In the genomic region with DNA sequence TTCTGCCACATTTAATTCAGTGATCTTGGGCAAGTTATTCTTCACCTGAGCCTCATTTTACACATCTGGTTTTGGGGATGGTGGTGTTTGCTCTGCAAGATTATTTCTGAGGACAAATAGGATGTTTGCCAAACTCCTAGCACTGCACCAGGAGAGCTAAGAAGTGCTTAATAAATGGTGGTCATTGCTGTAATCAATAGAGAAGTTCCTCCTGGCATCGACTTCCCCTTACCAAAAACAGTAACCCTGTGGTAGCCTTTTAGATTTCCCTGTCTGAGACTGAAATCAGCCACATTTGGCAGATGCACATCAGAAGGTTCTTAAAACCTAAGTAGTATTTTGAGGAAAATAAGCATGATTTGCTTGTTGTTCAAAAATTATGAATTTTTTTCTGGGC, we compare ENCODE assay signal across 8 cellular contexts. TPM values are rescaled to one million over a fixed set of nuclear protein-coding genes. Genes with fewer than 3 reads are reported as not detected.
DNase-seq lines count a peak whose midpoint lies in the region; ATAC-seq and TF ChIP-seq lines count a peak whose summit lies in the region.

No MANE protein-coding gene starts in this region.

- peak overlapping the region; percentile 84 for H3K4me2 ChIP-seq in MM.1S (ENCODE audit: low read depth, low read length)
- peak overlapping the region; percentile 87 for H3K4me2 ChIP-seq in mammary epithelial cell (ENCODE audit: insufficient read depth, low read depth, low read length)

- peak overlapping the region; percentile 76 for H3K27ac Mint-ChIP-seq in CD4-positive, alpha-beta T cell
- peak overlapping the region; percentile 15 to 81 (median 27) for H3K27ac Mint-ChIP-seq in nephron

- H3K9ac ChIP-seq in MM.1S (ENCODE audit: low read length) (peak overlapping the region; percentile 50; the same call in 1 of the 2 replicates), mammary epithelial cell (ENCODE audit: insufficient read depth, low read length) (peak overlapping the region; percentile 76)

- H3K4me3 ChIP-seq in MM.1S (ENCODE audit: low read length) (peak overlapping the region; percentile 98), mammary epithelial cell (replicated peaks in 1 of 3; ENCODE audit: insufficient read depth in 1 of 3, low read depth in 2 of 3, low read length in 3 of 3) (peak overlapping the region; percentile 73 to 95 (median 76)), prostate gland (peak overlapping the region in 1 of 2 donors; percentile 95)

- intact Hi-C loops in CD4-positive, alpha-beta T cell (cut with DNase I, micrococcal nuclease) = loop anchor here (5.0 to 10.0 kb wide), 8 partner anchors 107 to 1443 kb away; a partner anchor contains a TSS
- intact Hi-C loops in mammary epithelial cell (cut with micrococcal nuclease) = loop anchor here (5.0 kb wide), 1 partner anchor 94 kb away; no protein-coding TSS in a partner anchor
- intact Hi-C loops in prostate gland (cut with DNase I) = loop anchor here (5.0 kb wide), 3 partner anchors 94 to 509 kb away; a partner anchor contains a TSS

- H3K27ac ChIP-seq in CD4-positive, alpha-beta T cell (ENCODE audit: low read depth, low read length) = no peak overlapping the region
- no peak overlapping the region for H3K27ac ChIP-seq in MM.1S (ENCODE audit: low read length)
- peak overlapping the region; percentile 49 for H3K27ac ChIP-seq in mammary epithelial cell (ENCODE audit: insufficient read depth, low read depth, low read length)
- H3K27ac ChIP-seq in prostate gland = no peak overlapping the region

- H3K9me3 Mint-ChIP-seq in CD4-positive, alpha-beta T cell = no peaks in the 10 kb centered on the region
- no peaks in the 10 kb centered on the region for H3K9me3 Mint-ChIP-seq in nephron

- dilution Hi-C loops in mammary epithelial cell (cut with HindIII; ENCODE audit: low sequenced_read_pairs) = no loop called here

- CTCF ChIA-PET in CD4-positive, alpha-beta T cell (lab: Charles Lee) = no interaction called here
- CTCF ChIA-PET in mammary epithelial cell (lab: Charles Lee; ENCODE audit: low non-redundant PET) = no interaction called here

- TF ChIP-seq POLR2A in prostate gland (IDR thresholded peaks at IDR 0.05) = no peak

- no peak for TF ChIP-seq CTCF in CD4-positive, alpha-beta T cell (IDR thresholded peaks at IDR 0.05)
- TF ChIP-seq CTCF in MM.1S (IDR thresholded peaks at IDR 0.05; ENCODE audit: low read length) (no peak), mammary epithelial cell (conservative IDR thresholded peaks at IDR 0.05 in 1 of 2, IDR thresholded peaks at IDR 0.05 in 1 of 2; ENCODE audit: extremely low read depth in 1 of 2, insufficient read depth in 1 of 2, low read depth in 1 of 2, low read length in 2 of 2) (no peak), nephron (IDR thresholded peaks at IDR 0.05; ENCODE audit: unreplicated experiment in 3 of 3) (no peak), prostate gland (IDR thresholded peaks at IDR 0.05) (no peak)

- H3K9me3 ChIP-seq in CD4-positive, alpha-beta T cell (ENCODE audit: control insufficient read depth, low read length) = no peaks in the 10 kb centered on the region
- H3K9me3 ChIP-seq in MM.1S (replicated peaks; ENCODE audit: insufficient read depth, low read length) = no peaks in the 10 kb centered on the region
- no peaks in the 10 kb centered on the region for H3K9me3 ChIP-seq in mammary epithelial cell (replicated peaks; ENCODE audit: insufficient read depth, low read length)
- no peaks in the 10 kb centered on the region for H3K9me3 ChIP-seq in prostate gland

- H3F3A ChIP-seq in MM.1S (ENCODE audit: insufficient read depth, low read length) = peaks cover 10% of the 10 kb centered on the region

- peaks cover 6% of the 10 kb centered on the region for H3K36me3 Mint-ChIP-seq in CD4-positive, alpha-beta T cell (ENCODE audit: low read depth)
- no peaks in the 10 kb centered on the region for H3K36me3 Mint-ChIP-seq in nephron (ENCODE audit: low read depth)

- H3K9me2 ChIP-seq in MM.1S (replicated peaks; ENCODE audit: insufficient read depth, low read length) = no peaks in the 10 kb centered on the region

- BruUV-seq in mammary epithelial cell (replicated peaks; lab: Mats Ljungman, UMichigan) = TSS peak; percentile 13

- H3K4me1 ChIP-seq in MM.1S (ENCODE audit: low read length) (peaks cover 41% of the 10 kb centered on the region), mammary epithelial cell (ENCODE audit: insufficient read depth, low read length) (peaks cover 10% of the 10 kb centered on the region), prostate gland (replicated peaks) (no peaks in the 10 kb centered on the region)

- 14% methylated on average over 1 of the region's 1 CpG for WGBS in mammary epithelial cell (ENCODE audit: low coverage, missing lambda C conversion rate)
- WGBS in prostate gland = 58% methylated on average over 1 of the region's 1 CpG

- H3K27me3 Mint-ChIP-seq in CD4-positive, alpha-beta T cell = no peaks in the 10 kb centered on the region
- peaks cover 24% of the 10 kb centered on the region for H3K27me3 Mint-ChIP-seq in nephron (ENCODE audit: low read depth)

- H3K4me1 Mint-ChIP-seq in CD4-positive, alpha-beta T cell (ENCODE audit: low read depth) = peaks cover 54% of the 10 kb centered on the region
- H3K4me1 Mint-ChIP-seq in nephron = peaks cover 24% of the 10 kb centered on the region

- ATAC-seq in CD4-positive, alpha-beta T cell (ENCODE audit: poor library complexity) = no peak
- ATAC-seq in HG03159 (IDR thresholded peaks at IDR 0.05; ENCODE audit: unreplicated experiment) = no peak
- no peak for ATAC-seq in GM21390 (IDR thresholded peaks at IDR 0.05; ENCODE audit: unreplicated experiment)

- peaks cover 70% of the 10 kb centered on the region for H3K79me2 ChIP-seq in MM.1S (ENCODE audit: low read length)
- H3K79me2 ChIP-seq in mammary epithelial cell (ENCODE audit: insufficient read depth, low read length) = peaks cover 71% of the 10 kb centered on the region

- POLR2A ChIA-PET in CD4-positive, alpha-beta T cell (lab: Charles Lee) = interaction anchor here (1.6 kb wide), 1 partner anchor 107 kb away, joined by 3 read pairs; no protein-coding TSS in a partner anchor

- H4K20me1 ChIP-seq in MM.1S (ENCODE audit: insufficient read depth, low read length) = peaks cover 34% of the 10 kb centered on the region
- H4K20me1 ChIP-seq in mammary epithelial cell (ENCODE audit: insufficient read depth, low read length) = peaks cover 7% of the 10 kb centered on the region

- H3K27me3 ChIP-seq in CD4-positive, alpha-beta T cell (ENCODE audit: control insufficient read depth, insufficient read depth, low read length) = no peaks in the 10 kb centered on the region
- H3K27me3 ChIP-seq in MM.1S (replicated peaks; ENCODE audit: insufficient read depth, low read length) (no peaks in the 10 kb centered on the region), mammary epithelial cell (ENCODE audit: insufficient read depth, low read length) (no peaks in the 10 kb centered on the region), prostate gland (replicated peaks; ENCODE audit: insufficient read depth) (no peaks in the 10 kb centered on the region)

- H2AFZ ChIP-seq in MM.1S (ENCODE audit: low read length) (no peak overlapping the region), mammary epithelial cell (ENCODE audit: low read depth, low read length) (peak overlapping the region; percentile 95)

- no peak for DNase-seq in CD4-positive, alpha-beta T cell
- DNase-seq in MM.1S = peak; percentile 6
- DNase-seq in mammary epithelial cell = no peak
- no peak for DNase-seq in HT-29 (ENCODE audit: low spot score)
- DNase-seq in prostate gland (ENCODE audit: low spot score) = no peak

- peak overlapping the region; percentile 95 for H3K4me3 Mint-ChIP-seq in CD4-positive, alpha-beta T cell
- peak overlapping the region; percentile 89 to 93 (median 89) for H3K4me3 Mint-ChIP-seq in nephron

- H3K36me3 ChIP-seq in MM.1S (replicated peaks; ENCODE audit: insufficient read depth, low read length) (no peaks in the 10 kb centered on the region), mammary epithelial cell (ENCODE audit: insufficient read depth, low read length) (no peaks in the 10 kb centered on the region), prostate gland (no peaks in the 10 kb centered on the region)

- in situ Hi-C loops in mammary epithelial cell (cut with MboI; ENCODE audit: low sequenced_read_pairs in 2 of 2) = no loop called here

RNA-seq across cellular contexts. Expression of a gene that starts 2.3 kb away (rescaled TPM):
- 10 to 100 TPM; 47.7 TPM for total RNA-seq in CD4-positive, alpha-beta T cell
- total RNA-seq in mammary epithelial cell (10 to 100 TPM; 35.2 to 44.8 TPM), prostate gland (10 to 100 TPM in 1 of 2 donors, 1 to 10 TPM in 1; 8.5 to 18.7 TPM)
- 21.2 TPM for polyA plus RNA-seq in mammary epithelial cell
- polyA minus RNA-seq in mammary epithelial cell = 32.4 TPM
- 19.3 and 23.0 TPM in 2 replicates for total RNA-seq in HT-29 (2014; rRNA removed; shearing (Covaris generic))
